Comparison of ENCODE assay signal across 26 cellular contexts in the genomic region with DNA sequence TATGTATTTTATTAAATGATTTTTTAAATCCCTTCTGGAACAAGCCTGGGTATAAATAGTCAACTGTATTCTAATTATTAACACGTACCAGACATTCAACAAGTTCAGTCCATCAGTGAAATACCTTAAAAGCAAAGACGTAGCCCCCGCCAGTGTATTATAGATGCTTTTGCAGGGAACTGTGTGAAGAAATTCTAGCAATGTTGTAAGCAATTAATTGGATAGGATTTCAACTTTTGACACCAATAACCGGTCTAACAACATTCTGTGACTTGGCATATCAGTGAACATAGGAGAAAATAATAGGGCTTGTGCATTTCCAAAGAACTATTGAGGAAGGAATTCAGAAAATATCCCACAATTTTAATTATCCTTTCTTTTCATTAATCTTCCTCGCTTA.
DNase-seq lines count a peak whose midpoint lies in the region; FAIRE-seq and TF ChIP-seq lines count a peak whose summit lies in the region.
"Had no signal": no experiment of that assay in that cellular context is flagged by ENCODE, and none has a peak within 500 bp of the region (broad histone marks: within the 10 kb centered on the region; RNA-seq: fewer than 3 reads in every experiment).

No MANE protein-coding gene starts in this region.

- no peak for FAIRE-seq in bronchial epithelial cell (lab: Jason Lieb, UNC)
- FAIRE-seq: colon, GM18507 had no signal

- H3K9me3 ChIP-seq in osteoblast (ENCODE audit: low read depth, low read length): no peaks in the 10 kb centered on the region
- H3K9me3 ChIP-seq: ascending aorta, psoas muscle, vagina had no signal

- no peaks in the 10 kb centered on the region for H3K79me2 ChIP-seq in osteoblast (ENCODE audit: insufficient read depth, low read length)

- H3K4me3 Mint-ChIP-seq in CD14-positive monocyte: no peak overlapping the region
- H3K4me3 Mint-ChIP-seq: activated B cell treated with CpG ODN at 0.5 μM for 24 hours; activated CD8-positive, alpha-beta T cell treated with anti-CD3 and anti-CD28 coated beads for 36 hours; activated naive CD4-positive, alpha-beta T cell treated with anti-CD3 and anti-CD28 coated beads for 36 hours; activated T-cell treated with anti-CD3 and anti-CD28 coated beads, Interleukin-2, amount 50 U/mL, for 4 hours; CD8-positive, alpha-beta memory T cell; natural killer cell; T-helper 2 cell treated with Interferon-gamma antibody and Interleukin-4, amounts not matched to agents 5 μg/mL and 100 μg/mL, for 36 hours had no signal

- no peaks in the 10 kb centered on the region for H3K36me3 Mint-ChIP-seq in CD14-positive monocyte
- H3K36me3 Mint-ChIP-seq: CD8-positive, alpha-beta memory T cell; natural killer cell had no signal

- H3K27me3 Mint-ChIP-seq in CD14-positive monocyte (ENCODE audit: low read depth in 3 of 3): peaks cover 0 to 2% (median 0%) of the 10 kb centered on the region in 3 donors
- H3K27me3 Mint-ChIP-seq: activated B cell treated with CpG ODN at 0.5 μM for 24 hours; activated CD8-positive, alpha-beta T cell treated with anti-CD3 and anti-CD28 coated beads for 36 hours; CD8-positive, alpha-beta memory T cell had no signal

- no peak overlapping the region for H2AFZ ChIP-seq in osteoblast (ENCODE audit: low read length)

- DNase-seq in AG08395 (ENCODE audit: low spot score) (peak; percentile 2), NCI-H1048 (lab: John Stamatoyannopoulos, UW) (peak; percentile 6), bronchial epithelial cell (ENCODE audit: low read depth) (peak; percentile 89), osteoblast (ENCODE audit: insufficient read length, low spot score, missing footprints) (no peak), CD14-positive monocyte (ENCODE audit: low spot score) (no peak), NCI-H2196 treated with DMSO at 0.1 percent for 48 hours (lab: John Stamatoyannopoulos, UW; ENCODE audit: unreplicated experiment) (no peak), occipital lobe (lab: John Stamatoyannopoulos, UW) (no peak), T-helper 2 cell (no peak)
- DNase-seq: activated B cell treated with CpG ODN at 0.5 μM for 24 hours; activated CD8-positive, alpha-beta T cell treated with anti-CD3 and anti-CD28 coated beads for 36 hours; activated naive CD4-positive, alpha-beta T cell treated with anti-CD3 and anti-CD28 coated beads for 36 hours; activated T-cell treated with anti-CD3 and anti-CD28 coated beads, Interleukin-2, amount 50 U/mL, for 4 hours; CD8-positive, alpha-beta memory T cell; hypothalamus; Karpas-422; natural killer cell; NCI-H1105 treated with DMSO at 0.1 percent for 48 hours; NCI-H526; psoas muscle; stimulated activated CD4-positive, alpha-beta T cell treated with anti-CD3 and anti-CD28 coated beads, Interleukin-12 subunit alpha, Interleukin-12 subunit beta, amount 100 ng/mL, for 4 hours; stimulated activated CD8-positive, alpha-beta memory T cell treated with anti-CD3 and anti-CD28 coated beads, Interleukin-4, amount 100 ng/mL, for 48 hours had no signal

- H3K4me1 Mint-ChIP-seq in CD14-positive monocyte: no peaks in the 10 kb centered on the region
- H3K4me1 Mint-ChIP-seq: activated B cell treated with CpG ODN at 0.5 μM for 24 hours; CD8-positive, alpha-beta memory T cell; natural killer cell had no signal

- H4K20me1 ChIP-seq in osteoblast (ENCODE audit: insufficient read depth, low read length): no peaks in the 10 kb centered on the region

- peaks cover 0 to 9% (median 3%) of the 10 kb centered on the region in 7 donors for H3K9me3 Mint-ChIP-seq in CD14-positive monocyte
- H3K9me3 Mint-ChIP-seq: activated B cell treated with CpG ODN at 0.5 μM for 24 hours; activated naive CD4-positive, alpha-beta T cell treated with anti-CD3 and anti-CD28 coated beads for 36 hours; activated T-cell treated with anti-CD3 and anti-CD28 coated beads, Interleukin-2, amount 50 U/mL, for 4 hours; CD8-positive, alpha-beta memory T cell had no signal

- H3K27ac Mint-ChIP-seq in CD14-positive monocyte: no peak overlapping the region
- H3K27ac Mint-ChIP-seq: activated B cell treated with CpG ODN at 0.5 μM for 24 hours; activated CD8-positive, alpha-beta T cell treated with anti-CD3 and anti-CD28 coated beads for 36 hours; activated naive CD4-positive, alpha-beta T cell treated with anti-CD3 and anti-CD28 coated beads for 36 hours; CD8-positive, alpha-beta memory T cell; natural killer cell; T-helper 2 cell treated with Interferon-gamma antibody and Interleukin-4, amounts not matched to agents 5 μg/mL and 100 μg/mL, for 36 hours had no signal

- peak overlapping the region; percentile 8 for H3K4me2 ChIP-seq in osteoblast (ENCODE audit: insufficient read depth, low read length)

- intact Hi-C loops in CD14-positive monocyte (cut with micrococcal nuclease): no loop called here

- H3K27me3 ChIP-seq in bronchial epithelial cell (ENCODE audit: control insufficient read depth, insufficient read depth, low read length) (no peaks in the 10 kb centered on the region), osteoblast (ENCODE audit: insufficient read depth, low read length) (no peaks in the 10 kb centered on the region)
- H3K27me3 ChIP-seq: ascending aorta, vagina had no signal

- H3K4me3 ChIP-seq in bronchial epithelial cell (ENCODE audit: low read depth, low read length) (no peak overlapping the region), osteoblast (ENCODE audit: insufficient read depth, low read length) (no peak overlapping the region)
- H3K4me3 ChIP-seq: ascending aorta, psoas muscle, vagina had no signal

- H3K36me3 ChIP-seq in bronchial epithelial cell (ENCODE audit: control insufficient read depth, insufficient read depth, low read length): no peaks in the 10 kb centered on the region
- H3K36me3 ChIP-seq in osteoblast (ENCODE audit: insufficient read depth, low read length): no peaks in the 10 kb centered on the region
- H3K36me3 ChIP-seq: ascending aorta, vagina had no signal

- H3K27ac ChIP-seq in osteoblast (ENCODE audit: low read depth, low read length): peak overlapping the region; percentile 62
- H3K27ac ChIP-seq: ascending aorta, psoas muscle, vagina had no signal

- peaks cover 25% of the 10 kb centered on the region for H3K4me1 ChIP-seq in osteoblast (ENCODE audit: insufficient read depth, low read length)
- H3K4me1 ChIP-seq: psoas muscle, vagina had no signal

- TF ChIP-seq CTCF in bronchial epithelial cell (IDR thresholded peaks at IDR 0.05; ENCODE audit: insufficient read depth, low read length, severe bottlenecking) (no peak), osteoblast (IDR thresholded peaks at IDR 0.05; ENCODE audit: extremely low read depth, low read depth, low read length) (no peak), CD14-positive monocyte (IDR thresholded peaks at IDR 0.05) (no peak)

Comparison
In these comparisons a context has a peak if more than half of its experiments do, and no peak if none do; other contexts are left out.
1. DNase-seq: peak in AG08395 (single experiment), NCI-H1048 (single experiment) and bronchial epithelial cell (single experiment); none in osteoblast (single experiment), CD14-positive monocyte (single experiment), NCI-H2196 treated with DMSO at 0.1 percent for 48 hours (single experiment), occipital lobe (single experiment) and T-helper 2 cell (0 of 5).